ENCODE assay signal across 8 cellular contexts in the genomic region with DNA sequence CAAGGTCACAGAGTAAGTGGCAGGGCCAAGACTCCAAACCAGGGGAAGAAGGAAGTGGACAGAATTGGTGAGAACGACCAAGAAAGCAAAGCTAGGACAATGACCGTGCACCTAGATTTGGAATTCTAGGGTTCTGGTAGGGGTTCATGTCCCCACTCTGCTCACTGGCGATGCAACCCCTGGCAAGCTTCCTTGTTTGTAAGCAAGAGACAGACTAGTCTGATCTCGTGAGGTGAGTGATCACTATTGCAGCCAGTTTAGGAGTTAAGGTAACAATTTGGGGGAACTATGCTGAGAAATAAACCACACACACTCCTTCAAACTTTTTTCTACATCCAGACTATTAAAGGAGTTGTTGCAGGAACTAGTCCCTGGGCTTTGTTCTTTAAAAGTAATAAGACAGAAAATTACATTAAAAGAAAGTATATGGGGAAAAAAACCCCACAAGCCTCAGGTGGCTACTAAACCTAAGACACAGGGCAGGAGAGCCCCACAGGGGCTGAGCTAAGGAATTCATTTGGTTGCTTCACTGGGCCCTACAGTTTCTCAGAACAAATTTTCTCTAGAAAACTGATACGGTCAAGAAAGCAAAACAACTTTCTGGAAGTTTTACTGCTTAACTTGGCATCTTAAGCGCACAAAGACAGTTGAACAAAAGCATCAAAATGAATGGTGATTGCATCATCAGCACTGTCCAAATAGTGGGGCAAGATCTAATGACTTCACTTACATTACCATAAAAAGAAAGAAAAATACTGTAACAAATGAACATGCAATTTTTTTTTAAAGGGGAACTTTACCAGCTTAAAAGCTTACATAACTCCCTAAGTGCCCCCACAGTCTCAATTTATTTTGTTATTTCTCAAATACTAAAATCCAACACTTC. TPM values are rescaled to one million over a fixed set of nuclear protein-coding genes. Genes with fewer than 3 reads are reported as not detected.
A peak's percentile ranks its signal among the peaks of the same experiment; 100 is the strongest.
DNase-seq lines count a peak whose midpoint lies in the region; TF ChIP-seq lines count a peak whose summit lies in the region.

No MANE protein-coding gene starts in this region.

- TF ChIP-seq CTCF in KMS-11 (conservative IDR thresholded peaks at IDR 0.05; ENCODE audit: low read depth, low read length) (no peak), cardiac fibroblast (IDR thresholded peaks at IDR 0.05; ENCODE audit: low read depth, low read length) (no peak), dorsolateral prefrontal cortex (IDR thresholded peaks at IDR 0.05 in 54 of 56, conservative IDR thresholded peaks at IDR 0.05 in 2 of 56; ENCODE audit: low read depth in 1 of 56, partially characterized antibody in 56 of 56) (no peak)

- H3K27ac ChIP-seq in KMS-11 (0 out of 2 replicates have a peak overlapping the region, but pooled peaks have one; percentile 1), mesendoderm (ENCODE audit: low read depth, low read length) (no peak overlapping the region), dorsolateral prefrontal cortex (peak overlapping the region in 18 of 59 donors; percentile 6 to 57 (median 34))

- H4K20me1 ChIP-seq in KMS-11 (ENCODE audit: insufficient read depth) = no peaks in the 10 kb centered on the region

- H3K4me1 ChIP-seq in KMS-11 (ENCODE audit: low read depth, poor library complexity, severe bottlenecking) = peaks cover 44% of the 10 kb centered on the region
- H3K4me1 ChIP-seq in mesendoderm (ENCODE audit: control insufficient read depth, low read depth, low read length) = no peaks in the 10 kb centered on the region

- no peak overlapping the region for H3K18ac ChIP-seq in mesendoderm (ENCODE audit: low read length)

- peaks cover 59% of the 10 kb centered on the region; the same call in 1 of the 2 replicates for H3K79me2 ChIP-seq in KMS-11 (ENCODE audit: insufficient read depth, low read depth)
- H3K79me2 ChIP-seq in mesendoderm (ENCODE audit: control insufficient read depth, insufficient read depth, low read length) = peaks cover 5% of the 10 kb centered on the region

- no peak overlapping the region for H2BK120ac ChIP-seq in mesendoderm (ENCODE audit: low read depth, low read length)

- no peak overlapping the region for H2BK15ac ChIP-seq in mesendoderm (replicated peaks; ENCODE audit: low read depth)

- no peak overlapping the region for H3K4ac ChIP-seq in mesendoderm (ENCODE audit: low read depth, low read length)

- no peaks in the 10 kb centered on the region for H3K27me3 ChIP-seq in KMS-11 (ENCODE audit: insufficient read depth, low read depth)
- H3K27me3 ChIP-seq in mesendoderm (ENCODE audit: insufficient read depth, low read length, poor library complexity) = no peaks in the 10 kb centered on the region
- no peaks in the 10 kb centered on the region for H3K27me3 ChIP-seq in dorsolateral prefrontal cortex

- POLR2A ChIA-PET in HEK293T (lab: Yijun Ruan, JAX) = no interaction called here

- no peak overlapping the region for H2BK5ac ChIP-seq in mesendoderm (ENCODE audit: low read length)

- H3K56ac ChIP-seq in mesendoderm (ENCODE audit: low read length) = no peak overlapping the region

- DNase-seq in AML-193 (lab: John Stamatoyannopoulos, UW) = peak; percentile 49 to 62
- peak; percentile 79 to 88 for DNase-seq in cardiac fibroblast (ENCODE audit: low read depth in 2 of 2)
- DNase-seq in mesendoderm = peak; percentile 44
- DNase-seq in dorsolateral prefrontal cortex = no peak
- DNase-seq in NAMALWA (ENCODE audit: low spot score) = no peak
- DNase-seq in NCI-H1092 treated with DMSO at 0.1 percent for 48 hours (lab: John Stamatoyannopoulos, UW) = no peak
- DNase-seq in HEK293T (ENCODE audit: extremely low spot score) = no peak

- H3K4me3 ChIP-seq in KMS-11 (IDR thresholded peaks at IDR 0.05; ENCODE audit: insufficient read depth, low read depth, low read length) = no peak overlapping the region
- no peak overlapping the region for H3K4me3 ChIP-seq in cardiac fibroblast (replicated peaks in 1 of 2; ENCODE audit: low read depth in 2 of 2, low read length in 2 of 2)
- H3K4me3 ChIP-seq in mesendoderm (ENCODE audit: low read length) = no peak overlapping the region
- no peak overlapping the region for H3K4me3 ChIP-seq in dorsolateral prefrontal cortex

- H3K36me3 ChIP-seq in KMS-11 (ENCODE audit: insufficient read depth) (peaks cover 7% of the 10 kb centered on the region; the same call in 1 of the 2 replicates), mesendoderm (ENCODE audit: control insufficient read depth, insufficient read depth, low read length) (peaks cover 6% of the 10 kb centered on the region)

- WGBS in mesendoderm (ENCODE audit: extremely low coverage, insufficient coverage, low lambda C conversion rate) = no CpG with 5 or more reads among the region's 6 CpGs

- H3K9ac ChIP-seq in KMS-11 (no peak overlapping the region), mesendoderm (ENCODE audit: low read length) (no peak overlapping the region)

- CTCF ChIA-PET in HEK293T (lab: Yijun Ruan, JAX) = interaction anchor here (1.0 kb wide), 1 partner anchor 17 kb away, joined by 3 read pairs; no protein-coding TSS in a partner anchor

- intact Hi-C loops in dorsolateral prefrontal cortex (cut with DNase I) = no loop called here

- no peak overlapping the region for H4K8ac ChIP-seq in mesendoderm (ENCODE audit: low read depth, low read length)

- H4K5ac ChIP-seq in mesendoderm (ENCODE audit: low read length) = no peak overlapping the region

- no peak overlapping the region for H2AK5ac ChIP-seq in mesendoderm (ENCODE audit: low read length)

- no peak overlapping the region for H3K23ac ChIP-seq in mesendoderm (ENCODE audit: low read length)

- H3K4me2 ChIP-seq in KMS-11 (no peak overlapping the region), mesendoderm (ENCODE audit: low read length) (no peak overlapping the region)

- H2AFZ ChIP-seq in KMS-11 (ENCODE audit: low read depth) = no peak overlapping the region

- H3K79me1 ChIP-seq in mesendoderm (ENCODE audit: low read length) = peaks cover 5% of the 10 kb centered on the region

TF ChIP-seq in HEK293T, 16 proteins besides CTCF, POLR2A, EP300 and RAD21:
- no peak for TF ChIP-seq HDGF (IDR thresholded peaks at IDR 0.05; ENCODE audit: borderline replicate concordance)
- no peak for TF ChIP-seq FOXK2 (IDR thresholded peaks at IDR 0.05)
- TF ChIP-seq CTBP1 (IDR thresholded peaks at IDR 0.05; ENCODE audit: borderline replicate concordance) = no peak
- no peak for TF ChIP-seq BHLHE40 (IDR thresholded peaks at IDR 0.05; ENCODE audit: borderline replicate concordance)
- no peak for TF ChIP-seq ARNT (IDR thresholded peaks at IDR 0.05)
- TF ChIP-seq LEF1 (IDR thresholded peaks at IDR 0.05; ENCODE audit: borderline replicate concordance) = no peak
- no peak for TF ChIP-seq FOXA1 (IDR thresholded peaks at IDR 0.05)
- TF ChIP-seq ELF4 (IDR thresholded peaks at IDR 0.05) = no peak
- TF ChIP-seq L3MBTL2 (conservative IDR thresholded peaks at IDR 0.05) = no peak
- no peak for TF ChIP-seq FOXM1 (IDR thresholded peaks at IDR 0.05; ENCODE audit: borderline replicate concordance)
- no peak for TF ChIP-seq SUZ12 (IDR thresholded peaks at IDR 0.05)

RNA-seq across cellular contexts. Expression of a gene that starts 47.8 kb away (rescaled TPM):
- polyA plus RNA-seq in mesendoderm (2013, experiment 1 of 2) = 68.5 TPM
- 69.8 TPM for polyA plus RNA-seq in mesendoderm (2013, experiment 2 of 2)
- total RNA-seq in dorsolateral prefrontal cortex = 100 to 1,000 TPM; 111 to 213 (median 156) TPM

Comparison
In these comparisons a context has a peak if more than half of its experiments do, and no peak if none do; other contexts are left out.
1. DNase-seq: peak in AML-193 (2 of 2), cardiac fibroblast (2 of 2) and mesendoderm (single experiment); none in dorsolateral prefrontal cortex (0 of 10), NAMALWA (single experiment), NCI-H1092 treated with DMSO at 0.1 percent for 48 hours (single experiment) and HEK293T (single experiment).